In the genomic region with DNA sequence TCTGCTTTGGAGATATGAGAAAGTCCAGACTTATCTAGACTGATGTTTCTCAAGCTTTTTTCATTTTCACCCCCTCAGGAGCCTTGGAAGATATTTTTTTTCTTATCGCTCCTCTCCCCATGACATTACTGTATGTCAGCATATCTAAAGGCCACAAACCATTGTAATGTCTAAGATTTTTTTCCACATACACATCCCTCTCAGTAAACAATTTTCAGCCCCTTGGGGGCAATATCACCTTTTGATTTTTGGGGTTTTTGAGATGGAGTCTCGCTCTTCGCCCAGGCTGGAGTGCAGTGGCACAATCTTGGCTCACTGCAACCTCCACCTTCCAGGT, we compare ENCODE assay signal across 1 cellular context.
TF ChIP-seq lines count a peak whose summit lies in the region.

No MANE protein-coding gene starts in this region.

TF ChIP-seq in HepG2, 621 proteins besides CTCF, POLR2A, EP300 and RAD21:
- TF ChIP-seq SMARCE1 (IDR thresholded peaks at IDR 0.05; ENCODE audit: borderline replicate concordance) (no peak), ETS1 (CRISPR knock-in tag; IDR thresholded peaks at IDR 0.05) (no peak), ZNF557 (CRISPR knock-in tag; IDR thresholded peaks at IDR 0.05) (no peak), PHF5A (CRISPR knock-in tag; IDR thresholded peaks at IDR 0.05; ENCODE audit: low read depth, unreplicated experiment) (no peak), HBP1 (CRISPR knock-in tag; IDR thresholded peaks at IDR 0.05; ENCODE audit: low read depth) (no peak), GFI1 (CRISPR knock-in tag; IDR thresholded peaks at IDR 0.05; ENCODE audit: borderline replicate concordance) (no peak), ZNF383 (CRISPR knock-in tag; IDR thresholded peaks at IDR 0.05; ENCODE audit: borderline replicate concordance) (no peak), RXRA (CRISPR knock-in tag; IDR thresholded peaks at IDR 0.05) (no peak), DDIT3 (CRISPR knock-in tag; IDR thresholded peaks at IDR 0.05) (no peak), ZSCAN31 (CRISPR knock-in tag; IDR thresholded peaks at IDR 0.05; ENCODE audit: low read depth) (no peak), RBFOX2 (IDR thresholded peaks at IDR 0.05; ENCODE audit: low read depth, low read length) (no peak), RXRB (CRISPR knock-in tag; IDR thresholded peaks at IDR 0.05; ENCODE audit: borderline replicate concordance) (no peak)
- TF ChIP-seq, protein P1, sequence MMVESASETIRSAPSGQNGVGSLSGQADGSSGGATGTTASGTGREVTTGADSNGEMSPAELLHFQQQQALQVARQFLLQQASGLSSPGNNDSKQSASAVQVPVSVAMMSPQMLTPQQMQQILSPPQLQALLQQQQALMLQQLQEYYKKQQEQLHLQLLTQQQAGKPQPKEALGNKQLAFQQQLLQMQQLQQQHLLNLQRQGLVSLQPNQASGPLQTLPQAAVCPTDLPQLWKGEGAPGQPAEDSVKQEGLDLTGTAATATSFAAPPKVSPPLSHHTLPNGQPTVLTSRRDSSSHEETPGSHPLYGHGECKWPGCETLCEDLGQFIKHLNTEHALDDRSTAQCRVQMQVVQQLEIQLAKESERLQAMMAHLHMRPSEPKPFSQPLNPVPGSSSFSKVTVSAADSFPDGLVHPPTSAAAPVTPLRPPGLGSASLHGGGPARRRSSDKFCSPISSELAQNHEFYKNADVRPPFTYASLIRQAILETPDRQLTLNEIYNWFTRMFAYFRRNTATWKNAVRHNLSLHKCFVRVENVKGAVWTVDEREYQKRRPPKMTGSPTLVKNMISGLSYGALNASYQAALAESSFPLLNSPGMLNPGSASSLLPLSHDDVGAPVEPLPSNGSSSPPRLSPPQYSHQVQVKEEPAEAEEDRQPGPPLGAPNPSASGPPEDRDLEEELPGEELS (CRISPR knock-in tag; IDR thresholded peaks at IDR 0.05) = no peak
- TF ChIP-seq, protein P2, sequence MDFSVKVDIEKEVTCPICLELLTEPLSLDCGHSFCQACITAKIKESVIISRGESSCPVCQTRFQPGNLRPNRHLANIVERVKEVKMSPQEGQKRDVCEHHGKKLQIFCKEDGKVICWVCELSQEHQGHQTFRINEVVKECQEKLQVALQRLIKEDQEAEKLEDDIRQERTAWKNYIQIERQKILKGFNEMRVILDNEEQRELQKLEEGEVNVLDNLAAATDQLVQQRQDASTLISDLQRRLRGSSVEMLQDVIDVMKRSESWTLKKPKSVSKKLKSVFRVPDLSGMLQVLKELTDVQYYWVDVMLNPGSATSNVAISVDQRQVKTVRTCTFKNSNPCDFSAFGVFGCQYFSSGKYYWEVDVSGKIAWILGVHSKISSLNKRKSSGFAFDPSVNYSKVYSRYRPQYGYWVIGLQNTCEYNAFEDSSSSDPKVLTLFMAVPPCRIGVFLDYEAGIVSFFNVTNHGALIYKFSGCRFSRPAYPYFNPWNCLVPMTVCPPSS (IDR thresholded peaks at IDR 0.05) = no peak
- TF ChIP-seq, protein P3, sequence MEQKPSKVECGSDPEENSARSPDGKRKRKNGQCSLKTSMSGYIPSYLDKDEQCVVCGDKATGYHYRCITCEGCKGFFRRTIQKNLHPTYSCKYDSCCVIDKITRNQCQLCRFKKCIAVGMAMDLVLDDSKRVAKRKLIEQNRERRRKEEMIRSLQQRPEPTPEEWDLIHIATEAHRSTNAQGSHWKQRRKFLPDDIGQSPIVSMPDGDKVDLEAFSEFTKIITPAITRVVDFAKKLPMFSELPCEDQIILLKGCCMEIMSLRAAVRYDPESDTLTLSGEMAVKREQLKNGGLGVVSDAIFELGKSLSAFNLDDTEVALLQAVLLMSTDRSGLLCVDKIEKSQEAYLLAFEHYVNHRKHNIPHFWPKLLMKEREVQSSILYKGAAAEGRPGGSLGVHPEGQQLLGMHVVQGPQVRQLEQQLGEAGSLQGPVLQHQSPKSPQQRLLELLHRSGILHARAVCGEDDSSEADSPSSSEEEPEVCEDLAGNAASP (CRISPR knock-in tag; IDR thresholded peaks at IDR 0.05; ENCODE audit: borderline replicate concordance) = no peak
- TF ChIP-seq, protein P4, sequence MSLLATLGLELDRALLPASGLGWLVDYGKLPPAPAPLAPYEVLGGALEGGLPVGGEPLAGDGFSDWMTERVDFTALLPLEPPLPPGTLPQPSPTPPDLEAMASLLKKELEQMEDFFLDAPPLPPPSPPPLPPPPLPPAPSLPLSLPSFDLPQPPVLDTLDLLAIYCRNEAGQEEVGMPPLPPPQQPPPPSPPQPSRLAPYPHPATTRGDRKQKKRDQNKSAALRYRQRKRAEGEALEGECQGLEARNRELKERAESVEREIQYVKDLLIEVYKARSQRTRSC (CRISPR knock-in tag; IDR thresholded peaks at IDR 0.05; ENCODE audit: low read depth) = no peak
- TF ChIP-seq, protein P5, sequence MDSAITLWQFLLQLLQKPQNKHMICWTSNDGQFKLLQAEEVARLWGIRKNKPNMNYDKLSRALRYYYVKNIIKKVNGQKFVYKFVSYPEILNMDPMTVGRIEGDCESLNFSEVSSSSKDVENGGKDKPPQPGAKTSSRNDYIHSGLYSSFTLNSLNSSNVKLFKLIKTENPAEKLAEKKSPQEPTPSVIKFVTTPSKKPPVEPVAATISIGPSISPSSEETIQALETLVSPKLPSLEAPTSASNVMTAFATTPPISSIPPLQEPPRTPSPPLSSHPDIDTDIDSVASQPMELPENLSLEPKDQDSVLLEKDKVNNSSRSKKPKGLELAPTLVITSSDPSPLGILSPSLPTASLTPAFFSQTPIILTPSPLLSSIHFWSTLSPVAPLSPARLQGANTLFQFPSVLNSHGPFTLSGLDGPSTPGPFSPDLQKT (CRISPR knock-in tag; IDR thresholded peaks at IDR 0.05; ENCODE audit: borderline replicate concordance) = no peak
